8 cellular contexts compared by ENCODE assay signal in genomic region chr4:145937990-145938611, GRCh38. TPM values are rescaled to one million over a fixed set of nuclear protein-coding genes. Genes with fewer than 3 reads are reported as not detected.
DNase-seq lines count a peak whose midpoint lies in the region; ATAC-seq and TF ChIP-seq lines count a peak whose summit lies in the region.

No MANE protein-coding gene starts in this region.

- H3K79me2 ChIP-seq in neural progenitor cell (ENCODE audit: low read depth), result peaks cover 46% of the 10 kb centered on the region

- no peaks in the 10 kb centered on the region for H3K27me3 Mint-ChIP-seq in activated T-cell treated with anti-CD3 and anti-CD28 coated beads, Interleukin-2, amount 50 U/mL, for 4 hours (ENCODE audit: low read depth)
- H3K27me3 Mint-ChIP-seq in neural progenitor cell (ENCODE audit: insufficient read depth, low read depth), result peaks cover 6% of the 10 kb centered on the region
- H3K27me3 Mint-ChIP-seq in type B pancreatic cell, result peaks cover 8% of the 10 kb centered on the region

- no peak for TF ChIP-seq CTCF in AG10803 (conservative IDR thresholded peaks at IDR 0.05; ENCODE audit: low read length)
- TF ChIP-seq CTCF in neural progenitor cell (IDR thresholded peaks at IDR 0.05), result no peak
- no peak for TF ChIP-seq CTCF in type B pancreatic cell (conservative IDR thresholded peaks at IDR 0.05)

- peaks cover 36% of the 10 kb centered on the region for H4K20me1 ChIP-seq in neural progenitor cell (ENCODE audit: low read depth)

- peak overlapping the region; percentile 37 for H3K9ac ChIP-seq in neural progenitor cell

- peaks cover 1% of the 10 kb centered on the region for H3K36me3 Mint-ChIP-seq in activated T-cell treated with anti-CD3 and anti-CD28 coated beads, Interleukin-2, amount 50 U/mL, for 4 hours (ENCODE audit: insufficient read depth)
- H3K36me3 Mint-ChIP-seq in neural progenitor cell (peaks cover 1% of the 10 kb centered on the region), type B pancreatic cell (peaks cover 8% of the 10 kb centered on the region)

- peak; percentile 14 for ATAC-seq in GM19438 (IDR thresholded peaks at IDR 0.05; ENCODE audit: low read depth, unreplicated experiment)
- ATAC-seq in activated T-cell treated with anti-CD3 and anti-CD28 coated beads, Interleukin-2, amount 50 U/mL, for 4 hours, result peak; percentile 45 to 51

- H3K27ac ChIP-seq in neural progenitor cell, result no peak overlapping the region

- H3K4me2 ChIP-seq in neural progenitor cell, result peak overlapping the region; percentile 94

- H3K9me3 Mint-ChIP-seq in activated T-cell treated with anti-CD3 and anti-CD28 coated beads, Interleukin-2, amount 50 U/mL, for 4 hours, result no peaks in the 10 kb centered on the region
- H3K9me3 Mint-ChIP-seq in neural progenitor cell (no peaks in the 10 kb centered on the region), type B pancreatic cell (no peaks in the 10 kb centered on the region)

- H3K4me3 ChIP-seq in AG10803 (ENCODE audit: low read length) (peak overlapping the region; percentile 79), neural progenitor cell (peak overlapping the region; percentile 96)

- peaks cover 8% of the 10 kb centered on the region for H3K4me1 ChIP-seq in neural progenitor cell

- peaks cover 20% of the 10 kb centered on the region for H3K27me3 ChIP-seq in neural progenitor cell

- H2AFZ ChIP-seq in neural progenitor cell (replicated peaks), result peak overlapping the region; percentile 63

- DNase-seq in AG10803 (ENCODE audit: low read depth), result peak; percentile 23
- peak; percentile 76 for DNase-seq in NCI-H69 (lab: John Stamatoyannopoulos, UW)
- DNase-seq in activated T-cell treated with anti-CD3 and anti-CD28 coated beads, Interleukin-2, amount 50 U/mL, for 4 hours, result peak; percentile 25
- peak; percentile 45 for DNase-seq in fibroblast of peridontal ligament (ENCODE audit: extremely low read depth)
- DNase-seq in neural progenitor cell (ENCODE audit: low spot score), result peak; percentile 60
- DNase-seq in type B pancreatic cell (ENCODE audit: extremely low spot score, unreplicated experiment), result no peak
- DNase-seq in middle frontal gyrus (ENCODE audit: extremely low spot score, low spot score), result no peak

- peaks cover 33% of the 10 kb centered on the region for H3K4me1 Mint-ChIP-seq in activated T-cell treated with anti-CD3 and anti-CD28 coated beads, Interleukin-2, amount 50 U/mL, for 4 hours (ENCODE audit: low read depth)
- peaks cover 35% of the 10 kb centered on the region for H3K4me1 Mint-ChIP-seq in neural progenitor cell
- H3K4me1 Mint-ChIP-seq in type B pancreatic cell (ENCODE audit: unreplicated experiment), result peaks cover 34% of the 10 kb centered on the region

- H3F3A ChIP-seq in neural progenitor cell (ENCODE audit: low read depth), result peaks cover 26% of the 10 kb centered on the region

- H3K4me3 Mint-ChIP-seq in activated T-cell treated with anti-CD3 and anti-CD28 coated beads, Interleukin-2, amount 50 U/mL, for 4 hours, result peak overlapping the region; percentile 92
- H3K4me3 Mint-ChIP-seq in neural progenitor cell, result peak overlapping the region; percentile 98
- H3K4me3 Mint-ChIP-seq in type B pancreatic cell, result peak overlapping the region; percentile 100

- H3K36me3 ChIP-seq in neural progenitor cell, result no peaks in the 10 kb centered on the region

- H3K9me3 ChIP-seq in neural progenitor cell (ENCODE audit: low read depth), result no peaks in the 10 kb centered on the region

- H3K27ac Mint-ChIP-seq in neural progenitor cell, result peak overlapping the region; percentile 98
- H3K27ac Mint-ChIP-seq in type B pancreatic cell, result peak overlapping the region; percentile 96

RNA-seq across cellular contexts. Expression of gene ZNF827, which starts 0.5 kb away (rescaled TPM):
- 10 to 100 TPM; 22.8 to 35.2 (median 25.1) TPM for total RNA-seq in activated T-cell treated with anti-CD3 and anti-CD28 coated beads, Interleukin-2, amount 50 U/mL, for 4 hours
- 7.1 and 7.7 TPM in 2 replicates for total RNA-seq in neural progenitor cell (ENCODE audit: low replicate concordance)
- 22.4 and 39.9 TPM in 2 replicates for total RNA-seq in type B pancreatic cell (ENCODE audit: low replicate concordance)

Comparison
In these comparisons a context has a peak if more than half of its experiments do, and no peak if none do; other contexts are left out.
1. DNase-seq: peak in AG10803 (single experiment), NCI-H69 (single experiment), activated T-cell treated with anti-CD3 and anti-CD28 coated beads, Interleukin-2, amount 50 U/mL, for 4 hours (single experiment), fibroblast of peridontal ligament (single experiment) and neural progenitor cell (single experiment); none in type B pancreatic cell (single experiment) and middle frontal gyrus (single experiment).
2. Peak in every context shown above with its lines, with median percentiles within 50 percentile points of each other: H3K4me3 Mint-ChIP-seq.